In the genomic region with DNA sequence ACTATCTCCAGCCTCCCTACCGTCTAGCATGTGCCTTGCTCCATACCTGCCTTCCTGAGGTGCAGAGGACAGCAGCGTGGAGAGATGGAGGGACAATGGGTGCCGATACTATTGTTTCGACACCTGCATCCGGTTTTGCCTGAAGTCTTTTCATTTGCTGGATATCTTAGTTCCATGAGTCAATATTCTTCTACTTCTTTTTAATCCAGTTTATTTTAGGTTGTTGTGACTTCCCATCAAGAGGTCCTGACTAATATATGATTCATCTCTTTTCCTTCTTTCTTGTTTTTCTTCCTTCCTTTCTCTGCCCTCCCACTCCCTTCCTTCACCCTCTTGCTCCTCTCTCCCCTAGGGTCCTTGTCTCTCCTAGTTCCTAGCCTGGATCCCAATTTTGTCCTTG, we compare ENCODE assay signal across 1 cellular context.
TF ChIP-seq lines count a peak whose summit lies in the region.

No MANE protein-coding gene starts in this region.

TF ChIP-seq in H1, 55 proteins besides CTCF, POLR2A, EP300 and RAD21 (continued from another document):
- TF ChIP-seq CHD7 (IDR thresholded peaks at IDR 0.05; ENCODE audit: insufficient replicate concordance, low read length) (no peak), PHF8 (conservative IDR thresholded peaks at IDR 0.05; ENCODE audit: low read depth, low read length) (no peak), TAF7 (optimal IDR thresholded peaks at IDR 0.05; ENCODE audit: borderline replicate concordance, low read depth, low read length) (no peak), BRCA1 (IDR thresholded peaks at IDR 0.05; ENCODE audit: low read depth, low read length) (no peak), NANOG (IDR thresholded peaks at IDR 0.05; ENCODE audit: insufficient read depth, low read depth, low read length, poor library complexity, severe bottlenecking) (no peak), ATF2 (IDR thresholded peaks at IDR 0.05; ENCODE audit: low read length) (no peak), YY1 (IDR thresholded peaks at IDR 0.05; ENCODE audit: low read depth, low read length) (no peak), KDM5A (IDR thresholded peaks at IDR 0.05; ENCODE audit: low read length) (no peak), SP1 (IDR thresholded peaks at IDR 0.05; ENCODE audit: low read depth, low read length) (no peak), HDAC2 (IDR thresholded peaks at IDR 0.05; ENCODE audit: borderline replicate concordance in 1 of 2, low read depth in 2 of 2, low read length in 2 of 2) (no peak)
TF ChIP-seq in H1: peak in this region for 0.
